Comparison of ENCODE assay signal across 8 cellular contexts in genomic region chr3:72997421-72997961, GRCh38. TPM values are rescaled to one million over a fixed set of nuclear protein-coding genes. Genes with fewer than 3 reads are reported as not detected.
DNase-seq lines count a peak whose midpoint lies in the region; ATAC-seq and TF ChIP-seq lines count a peak whose summit lies in the region.

No MANE protein-coding gene starts in this region.

- H3K9me3 Mint-ChIP-seq in CD14-positive monocyte (no peaks in the 10 kb centered on the region), chondrocyte (ENCODE audit: low read depth) (no peaks in the 10 kb centered on the region)
- no peaks in the 10 kb centered on the region for H3K9me3 Mint-ChIP-seq in T-helper 1 cell treated with Interleukin-12 subunit alpha and Interleukin-12 subunit beta and Interleukin-4 antibody, amounts not matched to agents 30 μg/mL and 1 μg/mL, for 36 hours

- peak; percentile 51 for TF ChIP-seq CTCF in CD14-positive monocyte (IDR thresholded peaks at IDR 0.05)
- TF ChIP-seq CTCF in chondrocyte (IDR thresholded peaks at IDR 0.05) = peak; percentile 83

- peak overlapping the region; percentile 82 to 96 (median 95) for H3K27ac Mint-ChIP-seq in CD14-positive monocyte
- H3K27ac Mint-ChIP-seq in T-helper 1 cell treated with Interleukin-12 subunit alpha and Interleukin-12 subunit beta and Interleukin-4 antibody, amounts not matched to agents 30 μg/mL and 1 μg/mL, for 36 hours = peak overlapping the region; percentile 80
- peak overlapping the region; percentile 96 for H3K27ac Mint-ChIP-seq in chondrocyte (ENCODE audit: unreplicated experiment)

- ATAC-seq in GM18909 (IDR thresholded peaks at IDR 0.05; ENCODE audit: poor library complexity, unreplicated experiment) (peak; percentile 25), esophagus mucosa (no peak)

- intact Hi-C loops in CD14-positive monocyte (cut with micrococcal nuclease) = loop anchor here in 1 of 2 donors (5.0 to 10.0 kb wide), 2 partner anchors 53 to 150 kb away; partner anchors contain the start of gene SHQ1

- peaks cover 35% of the 10 kb centered on the region for H3K4me1 Mint-ChIP-seq in CD14-positive monocyte
- peaks cover 33% of the 10 kb centered on the region for H3K4me1 Mint-ChIP-seq in T-helper 1 cell treated with Interleukin-12 subunit alpha and Interleukin-12 subunit beta and Interleukin-4 antibody, amounts not matched to agents 30 μg/mL and 1 μg/mL, for 36 hours (ENCODE audit: low read depth)
- H3K4me1 Mint-ChIP-seq in chondrocyte (ENCODE audit: low read depth) = peaks cover 43% of the 10 kb centered on the region

- peaks cover 0 to 2% (median 0%) of the 10 kb centered on the region in 3 donors for H3K27me3 Mint-ChIP-seq in CD14-positive monocyte (ENCODE audit: low read depth in 3 of 3)
- H3K27me3 Mint-ChIP-seq in T-helper 1 cell treated with Interleukin-12 subunit alpha and Interleukin-12 subunit beta and Interleukin-4 antibody, amounts not matched to agents 30 μg/mL and 1 μg/mL, for 36 hours (ENCODE audit: low read depth) = no peaks in the 10 kb centered on the region
- H3K27me3 Mint-ChIP-seq in chondrocyte (ENCODE audit: low read depth) = no peaks in the 10 kb centered on the region

- H3K4me3 Mint-ChIP-seq in CD14-positive monocyte = peak overlapping the region; percentile 83 to 89
- peak overlapping the region; percentile 84 for H3K4me3 Mint-ChIP-seq in T-helper 1 cell treated with Interleukin-12 subunit alpha and Interleukin-12 subunit beta and Interleukin-4 antibody, amounts not matched to agents 30 μg/mL and 1 μg/mL, for 36 hours
- H3K4me3 Mint-ChIP-seq in chondrocyte (ENCODE audit: unreplicated experiment) = peak overlapping the region; percentile 77

- no peak for DNase-seq in CD14-positive monocyte (ENCODE audit: low spot score)
- peak; percentile 82 for DNase-seq in KBM-7
- no peak for DNase-seq in chondrocyte (ENCODE audit: low spot score)
- peak; percentile 78 for DNase-seq in left kidney (ENCODE audit: low read depth, low spot score)
- peak; percentile 11 for DNase-seq in stimulated activated CD8-positive, alpha-beta memory T cell treated with anti-CD3 and anti-CD28 coated beads, Interleukin-15, amount 100 ng/mL, for 1 hour (ENCODE audit: low read depth)

- in situ Hi-C loops in KBM-7 (cut with MboI; ENCODE audit: low pct_unique_long_range_greater_than_20kb, low sequenced_read_pairs) = no loop called here

- H3K36me3 Mint-ChIP-seq in CD14-positive monocyte (peaks cover 25 to 29% of the 10 kb centered on the region in 2 donors), chondrocyte (ENCODE audit: low read depth) (peaks cover 9% of the 10 kb centered on the region)
- peaks cover 31% of the 10 kb centered on the region for H3K36me3 Mint-ChIP-seq in T-helper 1 cell treated with Interleukin-12 subunit alpha and Interleukin-12 subunit beta and Interleukin-4 antibody, amounts not matched to agents 30 μg/mL and 1 μg/mL, for 36 hours (ENCODE audit: low read depth)

RNA-seq across cellular contexts. Expression of gene PPP4R2, which starts 0.9 kb away (rescaled TPM):
- polyA plus RNA-seq in CD14-positive monocyte = 10 to 100 TPM; 18.7 to 25.4 TPM
- total RNA-seq in chondrocyte = 63.5 to 78.4 TPM (median 70.0 TPM) in 3 replicates
- total RNA-seq in esophagus mucosa = 44.5 TPM

Comparison
In these comparisons a context has a peak if more than half of its experiments do, and no peak if none do; other contexts are left out.
1. DNase-seq: peak in KBM-7 (single experiment), left kidney (single experiment) and stimulated activated CD8-positive, alpha-beta memory T cell treated with anti-CD3 and anti-CD28 coated beads, Interleukin-15, amount 100 ng/mL, for 1 hour (single experiment); none in CD14-positive monocyte (single experiment) and chondrocyte (single experiment).
2. Peak in every context shown above with its lines, with median percentiles within 50 percentile points of each other: H3K27ac Mint-ChIP-seq and H3K4me3 Mint-ChIP-seq.